In genomic region chr10:96858706-96859050, GRCh38 we compare ENCODE assay signal across 20 cellular contexts. TPM values are rescaled to one million over a fixed set of nuclear protein-coding genes. Genes with fewer than 3 reads are reported as not detected.
A peak's percentile ranks its signal among the peaks of the same experiment; 100 is the strongest.
DNase-seq lines count a peak whose midpoint lies in the region; ATAC-seq, FAIRE-seq and TF ChIP-seq lines count a peak whose summit lies in the region.
"Had no signal": no experiment of that assay in that cellular context is flagged by ENCODE, and none has a peak within 500 bp of the region (broad histone marks: within the 10 kb centered on the region; RNA-seq: fewer than 3 reads in every experiment).

No MANE protein-coding gene starts in this region.

- WGBS in endodermal cell (ENCODE audit: insufficient coverage in 1 of 2, insufficient read length in 1 of 2), 2 experiments: 96 to 100% methylated on average over 1 to 2 of the region's 2 CpGs
- 53 to 58% methylated on average over 2 of the region's 2 CpGs for WGBS in pancreas, 2 donors

- H3K36me3 ChIP-seq in neural progenitor cell: peaks cover 5% of the 10 kb centered on the region
- H3K36me3 ChIP-seq in endodermal cell (ENCODE audit: control insufficient read depth, insufficient read depth, low read length): peaks cover 36% of the 10 kb centered on the region
- H3K36me3 ChIP-seq in pancreas: no peaks in the 10 kb centered on the region
- H3K36me3 ChIP-seq: BE2C, SJCRH30 had no signal

- peaks cover 2% of the 10 kb centered on the region for H3K27me3 Mint-ChIP-seq in HFFc6 (ENCODE audit: insufficient read depth)
- H3K27me3 Mint-ChIP-seq in neural progenitor cell (ENCODE audit: insufficient read depth, low read depth): peaks cover 4% of the 10 kb centered on the region
- no peaks in the 10 kb centered on the region for H3K27me3 Mint-ChIP-seq in endodermal cell (ENCODE audit: insufficient read depth)

- no peak overlapping the region for H3K4me3 Mint-ChIP-seq in HFFc6
- H3K4me3 Mint-ChIP-seq in neural progenitor cell: no peak overlapping the region
- no peak overlapping the region for H3K4me3 Mint-ChIP-seq in endodermal cell
- H3K4me3 Mint-ChIP-seq: CD8-positive, alpha-beta T cell had no signal

- TF ChIP-seq CTCF in C4-2B (conservative IDR thresholded peaks at IDR 0.05) (no peak), HFFc6 (IDR thresholded peaks at IDR 0.05) (no peak), neural progenitor cell (IDR thresholded peaks at IDR 0.05) (no peak), endodermal cell (conservative IDR thresholded peaks at IDR 0.05) (no peak), pancreas (IDR thresholded peaks at IDR 0.05) (no peak)

- peaks cover 23% of the 10 kb centered on the region for H3K4me1 ChIP-seq in neural progenitor cell
- H3K4me1 ChIP-seq in endodermal cell (ENCODE audit: control insufficient read depth, insufficient read depth, low read length): no peaks in the 10 kb centered on the region
- H3K4me1 ChIP-seq in pancreas: peaks cover 8 to 19% (median 14%) of the 10 kb centered on the region in 3 donors
- H3K4me1 ChIP-seq: BE2C had no signal

- H3K27me3 ChIP-seq in neural progenitor cell (no peaks in the 10 kb centered on the region), endodermal cell (ENCODE audit: control insufficient read depth, insufficient read depth, low read length, poor library complexity, severe bottlenecking) (no peaks in the 10 kb centered on the region), pancreas (no peaks in the 10 kb centered on the region)
- H3K27me3 ChIP-seq: BE2C, MG63, SJCRH30 had no signal

- intact Hi-C loops in pancreas (cut with DNase I): no loop called here

- H3K4me2 ChIP-seq in neural progenitor cell: peak overlapping the region; percentile 30

- no peak overlapping the region for H2AFZ ChIP-seq in neural progenitor cell (replicated peaks)

- H3K79me2 ChIP-seq in neural progenitor cell (ENCODE audit: low read depth): peaks cover 100% of the 10 kb centered on the region

- H3K36me3 Mint-ChIP-seq in HFFc6 (ENCODE audit: low read depth) (peaks cover 6% of the 10 kb centered on the region), neural progenitor cell (peaks cover 33% of the 10 kb centered on the region), endodermal cell (ENCODE audit: low read depth) (peaks cover 41% of the 10 kb centered on the region)

- no peak overlapping the region for H3K4me3 ChIP-seq in neural progenitor cell
- no peak overlapping the region for H3K4me3 ChIP-seq in endodermal cell (ENCODE audit: low read length)
- no peak overlapping the region for H3K4me3 ChIP-seq in pancreas
- H3K4me3 ChIP-seq: MG63, SJCRH30 had no signal

- peaks cover 19% of the 10 kb centered on the region for H3F3A ChIP-seq in neural progenitor cell (ENCODE audit: low read depth)

- no peak for ATAC-seq in pancreas
- ATAC-seq: CD8-positive, alpha-beta T cell had no signal

- H3K9me3 Mint-ChIP-seq in HFFc6 (no peaks in the 10 kb centered on the region), neural progenitor cell (no peaks in the 10 kb centered on the region), endodermal cell (no peaks in the 10 kb centered on the region)
- H3K9me3 Mint-ChIP-seq: CD8-positive, alpha-beta T cell had no signal

- no peak for FAIRE-seq in pancreas (lab: Jason Lieb, UNC)

- peak overlapping the region; percentile 20 for H3K27ac Mint-ChIP-seq in HFFc6
- no peak overlapping the region for H3K27ac Mint-ChIP-seq in neural progenitor cell
- H3K27ac Mint-ChIP-seq in endodermal cell: no peak overlapping the region
- H3K27ac Mint-ChIP-seq: CD8-positive, alpha-beta T cell had no signal

- H4K20me1 ChIP-seq in neural progenitor cell (ENCODE audit: low read depth): peaks cover 63% of the 10 kb centered on the region

- H3K27ac ChIP-seq in C4-2B (peak overlapping the region; percentile 87), neural progenitor cell (no peak overlapping the region), endodermal cell (ENCODE audit: low read depth, low read length) (no peak overlapping the region), pancreas (no peak overlapping the region)
- H3K27ac ChIP-seq: HL-60, RWPE1 had no signal

- no peak overlapping the region for H3K9ac ChIP-seq in neural progenitor cell
- no peak overlapping the region for H3K9ac ChIP-seq in endodermal cell (ENCODE audit: extremely low read depth, low read length, poor library complexity, severe bottlenecking)

- H3K4me1 Mint-ChIP-seq in HFFc6 (ENCODE audit: low read depth): peaks cover 43% of the 10 kb centered on the region
- peaks cover 28% of the 10 kb centered on the region for H3K4me1 Mint-ChIP-seq in neural progenitor cell
- H3K4me1 Mint-ChIP-seq in endodermal cell: peaks cover 11% of the 10 kb centered on the region

- DNase-seq in HFFc6 (peak; percentile 6), cerebellar cortex (ENCODE audit: low spot score) (peak; percentile 86), neural progenitor cell (ENCODE audit: low spot score) (no peak), endodermal cell (no peak), pancreas (no peak)
- DNase-seq in stimulated activated CD4-positive, alpha-beta T cell treated with anti-CD3 and anti-CD28 coated beads, Interleukin-4, amount 100 ng/mL, for 24 hours: no peak
- DNase-seq: BE2C; CD8-positive, alpha-beta T cell; HCEC 1CT; KBM-7; MG63; NCI-H1092 treated with DMSO at 0.1 percent for 48 hours; NCI-H1694 treated with DMSO at 0.1 percent for 48 hours; NCI-H69; NK-92 treated with Interleukin-12 subunit alpha and Interleukin-12 subunit beta, amount 100 ng/mL, for 24 hours; OCI-M1 had no signal

- H3K9me3 ChIP-seq in neural progenitor cell (ENCODE audit: low read depth): no peaks in the 10 kb centered on the region
- no peaks in the 10 kb centered on the region for H3K9me3 ChIP-seq in endodermal cell (ENCODE audit: control insufficient read depth, low read length)
- H3K9me3 ChIP-seq in pancreas: no peaks in the 10 kb centered on the region
- H3K9me3 ChIP-seq: BE2C, MG63, SJCRH30 had no signal

RNA-seq across cellular contexts. Expression of gene LCOR, which starts 26.6 kb away (rescaled TPM):
- total RNA-seq in HFFc6 (2021; fragmentation: NEBNext Ultra II Directional; extraction: Animal tissue kit (Norgen Biotek cat#: 25700)): 10 to 100 TPM; 26.5 to 32.6 (median 29.3) TPM
- 24.9 and 35.3 TPM in 2 replicates for total RNA-seq in neural progenitor cell (ENCODE audit: low replicate concordance)
- total RNA-seq in endodermal cell: 10 to 100 TPM; 36.9 to 43.3 TPM
- polyA plus RNA-seq in endodermal cell (2013, experiment 1 of 2): 16.6 TPM
- 19.4 TPM for polyA plus RNA-seq in endodermal cell (2013, experiment 2 of 2)
- 10 to 100 TPM; 17.2 to 34.2 (median 22.3) TPM for total RNA-seq in pancreas
- polyA plus RNA-seq in pancreas: 1 to 10 TPM; 4.5 to 4.8 TPM

Comparison
In these comparisons a context has a peak if more than half of its experiments do, and no peak if none do; other contexts are left out.
1. DNase-seq: peak in HFFc6 (single experiment) and cerebellar cortex (single experiment); none in neural progenitor cell (single experiment), endodermal cell (single experiment), pancreas (0 of 6) and stimulated activated CD4-positive, alpha-beta T cell treated with anti-CD3 and anti-CD28 coated beads, Interleukin-4, amount 100 ng/mL, for 24 hours (single experiment).